In genomic region chr7:1062296-1063294, GRCh38 we compare ENCODE assay signal across 10 cellular contexts. TPM values are rescaled to one million over a fixed set of nuclear protein-coding genes. Genes with fewer than 3 reads are reported as not detected.
A peak's percentile ranks its signal among the peaks of the same experiment; 100 is the strongest.
DNase-seq lines count a peak whose midpoint lies in the region; ATAC-seq and TF ChIP-seq lines count a peak whose summit lies in the region.
"Had no signal": no experiment of that assay in that cellular context is flagged by ENCODE, and none has a peak within 500 bp of the region (broad histone marks: within the 10 kb centered on the region; RNA-seq: fewer than 3 reads in every experiment).

No MANE protein-coding gene starts in this region.

- H3K4me1 ChIP-seq in Karpas-422 (ENCODE audit: low read length): peaks cover 13% of the 10 kb centered on the region
- H3K4me1 ChIP-seq in gastroesophageal sphincter: peaks cover 0 to 44% (median 20%) of the 10 kb centered on the region in 3 donors

- peak overlapping the region; percentile 97 for H3K27ac Mint-ChIP-seq in stimulated activated memory B cell treated with anti-CD40 and anti-IgM and Interleukin-4, amounts not matched to agents 10 μg/mL and 1 μg/mL and 100 μg/mL, for 72 hours

- H3K36me3 ChIP-seq in Karpas-422 (ENCODE audit: insufficient read depth, low read length): no peaks in the 10 kb centered on the region
- peaks cover 0 to 10% of the 10 kb centered on the region in 2 donors for H3K36me3 ChIP-seq in gastroesophageal sphincter

- H3K27me3 ChIP-seq in Karpas-422 (ENCODE audit: low read length): no peaks in the 10 kb centered on the region; the same call in 1 of the 2 replicates
- H3K27me3 ChIP-seq in gastroesophageal sphincter: no peaks in the 10 kb centered on the region
- H3K27me3 ChIP-seq: pancreas had no signal

- DNase-seq in Karpas-422: peak; percentile 57
- DNase-seq in DMS114 treated with DMSO at 0.1 percent for 48 hours (lab: John Stamatoyannopoulos, UW; ENCODE audit: unreplicated experiment): no peak
- DNase-seq in stimulated activated naive CD8-positive, alpha-beta T cell treated with anti-CD3 and anti-CD28 coated beads, Interleukin-15, Interleukin-2, amounts not matched to agents 100 U/mL and 50 U/mL, for 24 hours: no peak
- DNase-seq: cortex of kidney had no signal

- H3K9ac ChIP-seq in Karpas-422 (ENCODE audit: low read length): peak overlapping the region; percentile 40
- H3K9ac ChIP-seq: KMS-11 had no signal

- 78 to 82% methylated on average over 7 to 25 of the region's 33 CpGs for WGBS in gastroesophageal sphincter (ENCODE audit: low coverage in 1 of 2), 2 donors

- H3K36me3 Mint-ChIP-seq in stimulated activated memory B cell treated with anti-CD40 and anti-IgM and Interleukin-4, amounts not matched to agents 10 μg/mL and 1 μg/mL and 100 μg/mL, for 72 hours: peaks cover 42% of the 10 kb centered on the region

- H3K9me3 ChIP-seq in Karpas-422 (ENCODE audit: low read length) (no peaks in the 10 kb centered on the region), gastroesophageal sphincter (no peaks in the 10 kb centered on the region)
- H3K9me3 ChIP-seq: pancreas had no signal

- no peak for TF ChIP-seq EP300 in gastroesophageal sphincter (IDR thresholded peaks at IDR 0.05)

- H4K20me1 ChIP-seq in Karpas-422 (ENCODE audit: insufficient read depth, low read depth, low read length): peaks cover 59% of the 10 kb centered on the region

- no peaks in the 10 kb centered on the region for H3K79me2 ChIP-seq in Karpas-422 (ENCODE audit: low read length)

- H3K4me3 ChIP-seq in Karpas-422 (ENCODE audit: low read length) (peak overlapping the region; percentile 31; the same call in 1 of the 2 replicates), gastroesophageal sphincter (no peak overlapping the region)
- H3K4me3 ChIP-seq: pancreas had no signal

- peaks cover 52% of the 10 kb centered on the region for H3K27me3 Mint-ChIP-seq in stimulated activated memory B cell treated with anti-CD40 and anti-IgM and Interleukin-4, amounts not matched to agents 10 μg/mL and 1 μg/mL and 100 μg/mL, for 72 hours

- H3K4me1 Mint-ChIP-seq in stimulated activated memory B cell treated with anti-CD40 and anti-IgM and Interleukin-4, amounts not matched to agents 10 μg/mL and 1 μg/mL and 100 μg/mL, for 72 hours: peaks cover 66% of the 10 kb centered on the region

- no peak overlapping the region for H2AFZ ChIP-seq in Karpas-422 (ENCODE audit: low read length)

- no peak for TF ChIP-seq POLR2A in gastroesophageal sphincter (IDR thresholded peaks at IDR 0.05)

- H3K27ac ChIP-seq in Karpas-422 (ENCODE audit: low read length) (peak overlapping the region; percentile 54), gastroesophageal sphincter (no peak overlapping the region)
- H3K27ac ChIP-seq: KMS-11, pancreas had no signal

- ATAC-seq in GM19043 (IDR thresholded peaks at IDR 0.05; ENCODE audit: low read depth, unreplicated experiment): peak; percentile 63
- ATAC-seq in HG02623 (IDR thresholded peaks at IDR 0.05; ENCODE audit: unreplicated experiment): peak; percentile 54
- ATAC-seq in stimulated activated memory B cell treated with anti-CD40 and anti-IgM and Interleukin-4, amounts not matched to agents 10 μg/mL and 1 μg/mL and 100 μg/mL, for 72 hours: peak; percentile 85
- ATAC-seq in gastroesophageal sphincter: no peak
- ATAC-seq in stimulated activated naive CD8-positive, alpha-beta T cell treated with anti-CD3 and anti-CD28 coated beads, Interleukin-15, Interleukin-2, amounts not matched to agents 100 U/mL and 50 U/mL, for 24 hours: no peak
- ATAC-seq: pancreas had no signal

- peak overlapping the region; percentile 53 for H3K4me2 ChIP-seq in Karpas-422 (ENCODE audit: low read depth, low read length, poor library complexity, severe bottlenecking)
- H3K4me2 ChIP-seq: KMS-11 had no signal

- no peak for TF ChIP-seq CTCF in gastroesophageal sphincter (IDR thresholded peaks at IDR 0.05)

- no peaks in the 10 kb centered on the region for H3K9me2 ChIP-seq in Karpas-422 (replicated peaks; ENCODE audit: insufficient read depth, low read length)

- peaks cover 2% of the 10 kb centered on the region for H3K9me3 Mint-ChIP-seq in stimulated activated memory B cell treated with anti-CD40 and anti-IgM and Interleukin-4, amounts not matched to agents 10 μg/mL and 1 μg/mL and 100 μg/mL, for 72 hours

- H3K4me3 Mint-ChIP-seq in stimulated activated memory B cell treated with anti-CD40 and anti-IgM and Interleukin-4, amounts not matched to agents 10 μg/mL and 1 μg/mL and 100 μg/mL, for 72 hours: peak overlapping the region; percentile 69

RNA-seq across cellular contexts. Expression of gene GPR146, which starts 18.2 kb away (rescaled TPM):
- 5.5 and 9.2 TPM in 2 replicates for total RNA-seq in Karpas-422 (2014; rRNA removed; shearing (Covaris generic); ENCODE audit: low replicate concordance)
- 10 to 100 TPM; 13.6 to 27.9 (median 16.3) TPM for total RNA-seq in gastroesophageal sphincter

RNA-seq across cellular contexts. Expression of gene GPER1, which starts 25.3 kb away (rescaled TPM):
- not detected in 2 replicates for total RNA-seq in Karpas-422 (2014; rRNA removed; shearing (Covaris generic); ENCODE audit: low replicate concordance)
- total RNA-seq in gastroesophageal sphincter: 10 to 100 TPM in 1 of 4 donors, 1 to 10 TPM in 3; 7.1 to 20.2 (median 7.8) TPM

Comparison
In these comparisons a context has a peak if more than half of its experiments do, and no peak if none do; other contexts are left out.
1. ATAC-seq: peak in GM19043 (single experiment), HG02623 (single experiment) and stimulated activated memory B cell treated with anti-CD40 and anti-IgM and Interleukin-4, amounts not matched to agents 10 μg/mL and 1 μg/mL and 100 μg/mL, for 72 hours (single experiment); none in gastroesophageal sphincter (single experiment) and stimulated activated naive CD8-positive, alpha-beta T cell treated with anti-CD3 and anti-CD28 coated beads, Interleukin-15, Interleukin-2, amounts not matched to agents 100 U/mL and 50 U/mL, for 24 hours (single experiment).